8 cellular contexts compared by ENCODE assay signal in genomic region chr3:114809668-114810413, GRCh38.
A peak's percentile ranks its signal among the peaks of the same experiment; 100 is the strongest.
DNase-seq lines count a peak whose midpoint lies in the region; ATAC-seq lines count a peak whose summit lies in the region.

No MANE protein-coding gene starts in this region.

- CTCF ChIA-PET in activated CD8-positive, alpha-beta memory T cell treated with anti-CD3 and anti-CD28 coated beads, Interleukin-2, amount 10 ng/mL, durations not matched to agents 7 days and 5 days (lab: Charles Lee) = no interaction called here

- peak; percentile 66 for DNase-seq in activated CD8-positive, alpha-beta memory T cell treated with anti-CD3 and anti-CD28 coated beads, Interleukin-2, amount 10 ng/mL, durations not matched to agents 7 days and 5 days
- no peak for DNase-seq in activated CD8-positive, alpha-beta memory T cell treated with anti-CD3 and anti-CD28 coated beads, Interleukin-2, amount 50 U/mL, for 4 hours
- DNase-seq in stimulated activated effector memory CD8-positive, alpha-beta T cell treated with anti-CD3 and anti-CD28 coated beads, Interleukin-12 subunit alpha, Interleukin-12 subunit beta, amount 100 ng/mL, for 72 hours (ENCODE audit: low spot score in 2 of 2) = peak; percentile 10 to 66
- DNase-seq in NCI-H1436 (lab: John Stamatoyannopoulos, UW) (no peak), cerebellar nuclear complex (lab: John Stamatoyannopoulos, UW) (no peak)
- no peak for DNase-seq in stimulated activated naive CD4-positive, alpha-beta T cell (lab: John Stamatoyannopoulos, UW)

- peaks cover 4% of the 10 kb centered on the region for H3K9me3 Mint-ChIP-seq in activated CD8-positive, alpha-beta memory T cell treated with anti-CD3 and anti-CD28 coated beads, Interleukin-2, amount 10 ng/mL, durations not matched to agents 7 days and 5 days (ENCODE audit: low read depth)
- H3K9me3 Mint-ChIP-seq in activated T-helper 17 cell treated with anti-CD3 and anti-CD28 coated beads, Interleukin-2, amount 50 U/mL, for 72 hours = no peaks in the 10 kb centered on the region
- H3K9me3 Mint-ChIP-seq in stimulated activated effector memory CD8-positive, alpha-beta T cell treated with anti-CD3 and anti-CD28 coated beads, Interleukin-12 subunit alpha, Interleukin-12 subunit beta, amount 100 ng/mL, for 72 hours = no peaks in the 10 kb centered on the region

- ATAC-seq in activated CD8-positive, alpha-beta memory T cell treated with anti-CD3 and anti-CD28 coated beads, Interleukin-2, amount 10 ng/mL, durations not matched to agents 7 days and 5 days = peak; percentile 99
- peak; percentile 100 for ATAC-seq in HG02885 (IDR thresholded peaks at IDR 0.05; ENCODE audit: poor library complexity, unreplicated experiment)
- peak; percentile 98 for ATAC-seq in activated T-helper 17 cell treated with anti-CD3 and anti-CD28 coated beads, Interleukin-2, amount 50 U/mL, for 72 hours (replicated peaks)
- peak; percentile 100 for ATAC-seq in stimulated activated effector memory CD8-positive, alpha-beta T cell treated with anti-CD3 and anti-CD28 coated beads, Interleukin-12 subunit alpha, Interleukin-12 subunit beta, amount 100 ng/mL, for 72 hours

- peaks cover 15% of the 10 kb centered on the region for H3K4me1 Mint-ChIP-seq in activated CD8-positive, alpha-beta memory T cell treated with anti-CD3 and anti-CD28 coated beads, Interleukin-2, amount 10 ng/mL, durations not matched to agents 7 days and 5 days
- peaks cover 6% of the 10 kb centered on the region for H3K4me1 Mint-ChIP-seq in activated T-helper 17 cell treated with anti-CD3 and anti-CD28 coated beads, Interleukin-2, amount 50 U/mL, for 72 hours
- H3K4me1 Mint-ChIP-seq in stimulated activated effector memory CD8-positive, alpha-beta T cell treated with anti-CD3 and anti-CD28 coated beads, Interleukin-12 subunit alpha, Interleukin-12 subunit beta, amount 100 ng/mL, for 72 hours = peaks cover 13% of the 10 kb centered on the region

- H3K36me3 Mint-ChIP-seq in activated CD8-positive, alpha-beta memory T cell treated with anti-CD3 and anti-CD28 coated beads, Interleukin-2, amount 10 ng/mL, durations not matched to agents 7 days and 5 days = peaks cover 4% of the 10 kb centered on the region
- no peaks in the 10 kb centered on the region for H3K36me3 Mint-ChIP-seq in activated T-helper 17 cell treated with anti-CD3 and anti-CD28 coated beads, Interleukin-2, amount 50 U/mL, for 72 hours (ENCODE audit: low read depth)
- H3K36me3 Mint-ChIP-seq in stimulated activated effector memory CD8-positive, alpha-beta T cell treated with anti-CD3 and anti-CD28 coated beads, Interleukin-12 subunit alpha, Interleukin-12 subunit beta, amount 100 ng/mL, for 72 hours = no peaks in the 10 kb centered on the region

- no peaks in the 10 kb centered on the region for H3K27me3 Mint-ChIP-seq in activated CD8-positive, alpha-beta memory T cell treated with anti-CD3 and anti-CD28 coated beads, Interleukin-2, amount 10 ng/mL, durations not matched to agents 7 days and 5 days
- no peaks in the 10 kb centered on the region for H3K27me3 Mint-ChIP-seq in activated T-helper 17 cell treated with anti-CD3 and anti-CD28 coated beads, Interleukin-2, amount 50 U/mL, for 72 hours

- peak overlapping the region; percentile 55 for H3K27ac Mint-ChIP-seq in activated CD8-positive, alpha-beta memory T cell treated with anti-CD3 and anti-CD28 coated beads, Interleukin-2, amount 10 ng/mL, durations not matched to agents 7 days and 5 days
- no peak overlapping the region for H3K27ac Mint-ChIP-seq in activated T-helper 17 cell treated with anti-CD3 and anti-CD28 coated beads, Interleukin-2, amount 50 U/mL, for 72 hours
- H3K27ac Mint-ChIP-seq in stimulated activated effector memory CD8-positive, alpha-beta T cell treated with anti-CD3 and anti-CD28 coated beads, Interleukin-12 subunit alpha, Interleukin-12 subunit beta, amount 100 ng/mL, for 72 hours = no peak overlapping the region

- H3K4me3 Mint-ChIP-seq in activated CD8-positive, alpha-beta memory T cell treated with anti-CD3 and anti-CD28 coated beads, Interleukin-2, amount 10 ng/mL, durations not matched to agents 7 days and 5 days = peak overlapping the region; percentile 51
- H3K4me3 Mint-ChIP-seq in activated T-helper 17 cell treated with anti-CD3 and anti-CD28 coated beads, Interleukin-2, amount 50 U/mL, for 72 hours = peak overlapping the region; percentile 19
- H3K4me3 Mint-ChIP-seq in stimulated activated effector memory CD8-positive, alpha-beta T cell treated with anti-CD3 and anti-CD28 coated beads, Interleukin-12 subunit alpha, Interleukin-12 subunit beta, amount 100 ng/mL, for 72 hours = peak overlapping the region; percentile 35

Comparison
In these comparisons a context has a peak if more than half of its experiments do, and no peak if none do; other contexts are left out.
1. DNase-seq: peak in activated CD8-positive, alpha-beta memory T cell treated with anti-CD3 and anti-CD28 coated beads, Interleukin-2, amount 10 ng/mL, durations not matched to agents 7 days and 5 days (single experiment) and stimulated activated effector memory CD8-positive, alpha-beta T cell treated with anti-CD3 and anti-CD28 coated beads, Interleukin-12 subunit alpha, Interleukin-12 subunit beta, amount 100 ng/mL, for 72 hours (2 of 2); none in activated CD8-positive, alpha-beta memory T cell treated with anti-CD3 and anti-CD28 coated beads, Interleukin-2, amount 50 U/mL, for 4 hours (single experiment), NCI-H1436 (single experiment), stimulated activated naive CD4-positive, alpha-beta T cell (0 of 6) and cerebellar nuclear complex (0 of 2).
2. Peak in every context shown above with its lines, with median percentiles within 50 percentile points of each other: ATAC-seq and H3K4me3 Mint-ChIP-seq.